Comparison of ENCODE assay signal across 8 cellular contexts in genomic region chr17:19648475-19649406, GRCh38. TPM values are rescaled to one million over a fixed set of nuclear protein-coding genes. Genes with fewer than 3 reads are reported as not detected.
DNase-seq lines count a peak whose midpoint lies in the region; ATAC-seq and TF ChIP-seq lines count a peak whose summit lies in the region.

Gene ALDH3A2 (plus strand): TSS chr17:19648751. CDS start chr17:19648972, 221 bp downstream.

- H3K27me3 ChIP-seq in gastroesophageal sphincter, result no peaks in the 10 kb centered on the region

- H3K36me3 ChIP-seq in gastroesophageal sphincter, result peaks cover 0 to 9% of the 10 kb centered on the region in 2 donors

- WGBS in gastroesophageal sphincter (ENCODE audit: low coverage in 1 of 2), 2 donors, result 0% methylated on average over 9 to 29 of the region's 73 CpGs

- peak; percentile 92 to 96 for TF ChIP-seq POLR2A in gastroesophageal sphincter (IDR thresholded peaks at IDR 0.05)

- H3K27ac ChIP-seq in gastroesophageal sphincter, result peak within 1 kb of the TSS; percentile 95 to 97 (median 96)

- ATAC-seq in HG02571 (IDR thresholded peaks at IDR 0.05; ENCODE audit: unreplicated experiment) (peak; percentile 92), SK-N-SH treated with all-trans-retinoic acid at 6 μM for 48 hours (peak; percentile 96), gastroesophageal sphincter (peak; percentile 99)

- DNase-seq in GM10266 (ENCODE audit: extremely low spot score), result peak; percentile 99
- peak; percentile 89 for DNase-seq in NCI-H1048 (lab: John Stamatoyannopoulos, UW)
- peak; percentile 97 for DNase-seq in activated naive CD4-positive, alpha-beta T cell treated with anti-CD3 and anti-CD28 coated beads, Interleukin-2, amount 50 U/mL, for 16 hours
- DNase-seq in non-pigmented ciliary epithelial cell (ENCODE audit: low read depth), result peak; percentile 50
- peak; percentile 98 for DNase-seq in superior temporal gyrus (ENCODE audit: extremely low spot score)

- no peaks in the 10 kb centered on the region for H3K9me3 ChIP-seq in gastroesophageal sphincter

- peak within 1 kb of the TSS; percentile 68 to 73 for H3K4me3 ChIP-seq in gastroesophageal sphincter

- peaks cover 9 to 67% (median 23%) of the 10 kb centered on the region in 3 donors for H3K4me1 ChIP-seq in gastroesophageal sphincter

- TF ChIP-seq EP300 in gastroesophageal sphincter (IDR thresholded peaks at IDR 0.05), result no peak

- TF ChIP-seq CTCF in GM10266 (IDR thresholded peaks at IDR 0.05; ENCODE audit: control insufficient read depth, insufficient read depth, low read depth, missing control alignments) (peak; percentile 17), gastroesophageal sphincter (IDR thresholded peaks at IDR 0.05) (peak in 3 of 4 experiments; percentile 32 to 50 (median 40))

TF ChIP-seq in SK-N-SH treated with all-trans-retinoic acid at 6 μM for 48 hours, 23 proteins besides CTCF, POLR2A, EP300 and RAD21:
- TF ChIP-seq, protein P1, sequence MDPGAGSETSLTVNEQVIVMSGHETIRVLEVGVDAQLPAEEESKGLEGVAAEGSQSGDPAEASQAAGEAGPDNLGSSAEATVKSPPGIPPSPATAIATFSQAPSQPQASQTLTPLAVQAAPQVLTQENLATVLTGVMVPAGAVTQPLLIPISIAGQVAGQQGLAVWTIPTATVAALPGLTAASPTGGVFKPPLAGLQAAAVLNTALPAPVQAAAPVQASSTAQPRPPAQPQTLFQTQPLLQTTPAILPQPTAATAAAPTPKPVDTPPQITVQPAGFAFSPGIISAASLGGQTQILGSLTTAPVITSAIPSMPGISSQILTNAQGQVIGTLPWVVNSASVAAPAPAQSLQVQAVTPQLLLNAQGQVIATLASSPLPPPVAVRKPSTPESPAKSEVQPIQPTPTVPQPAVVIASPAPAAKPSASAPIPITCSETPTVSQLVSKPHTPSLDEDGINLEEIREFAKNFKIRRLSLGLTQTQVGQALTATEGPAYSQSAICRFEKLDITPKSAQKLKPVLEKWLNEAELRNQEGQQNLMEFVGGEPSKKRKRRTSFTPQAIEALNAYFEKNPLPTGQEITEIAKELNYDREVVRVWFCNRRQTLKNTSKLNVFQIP (CRISPR knock-in tag; IDR thresholded peaks at IDR 0.05; ENCODE audit: borderline replicate concordance, low read depth), result no peak
- no peak for TF ChIP-seq SNAI2 (CRISPR knock-in tag; IDR thresholded peaks at IDR 0.05)
- TF ChIP-seq ARNTL (CRISPR knock-in tag; IDR thresholded peaks at IDR 0.05; ENCODE audit: borderline replicate concordance, low read depth), result no peak
- no peak for TF ChIP-seq ESRRG (CRISPR knock-in tag; IDR thresholded peaks at IDR 0.05)
- TF ChIP-seq ZNF8 (CRISPR knock-in tag; IDR thresholded peaks at IDR 0.05), result no peak
- TF ChIP-seq TSHZ2 (CRISPR knock-in tag; IDR thresholded peaks at IDR 0.05), result 0 out of 2 replicates have a peak, but pooled peaks have one; percentile 48
- no peak for TF ChIP-seq ZC3H10 (CRISPR knock-in tag; IDR thresholded peaks at IDR 0.05)
- TF ChIP-seq ZFP30 (CRISPR knock-in tag; IDR thresholded peaks at IDR 0.05), result no peak
- 0 out of 2 replicates have a peak, but pooled peaks have one; percentile 62 for TF ChIP-seq ZFP3 (CRISPR knock-in tag; IDR thresholded peaks at IDR 0.05)
- TF ChIP-seq, protein P2, sequence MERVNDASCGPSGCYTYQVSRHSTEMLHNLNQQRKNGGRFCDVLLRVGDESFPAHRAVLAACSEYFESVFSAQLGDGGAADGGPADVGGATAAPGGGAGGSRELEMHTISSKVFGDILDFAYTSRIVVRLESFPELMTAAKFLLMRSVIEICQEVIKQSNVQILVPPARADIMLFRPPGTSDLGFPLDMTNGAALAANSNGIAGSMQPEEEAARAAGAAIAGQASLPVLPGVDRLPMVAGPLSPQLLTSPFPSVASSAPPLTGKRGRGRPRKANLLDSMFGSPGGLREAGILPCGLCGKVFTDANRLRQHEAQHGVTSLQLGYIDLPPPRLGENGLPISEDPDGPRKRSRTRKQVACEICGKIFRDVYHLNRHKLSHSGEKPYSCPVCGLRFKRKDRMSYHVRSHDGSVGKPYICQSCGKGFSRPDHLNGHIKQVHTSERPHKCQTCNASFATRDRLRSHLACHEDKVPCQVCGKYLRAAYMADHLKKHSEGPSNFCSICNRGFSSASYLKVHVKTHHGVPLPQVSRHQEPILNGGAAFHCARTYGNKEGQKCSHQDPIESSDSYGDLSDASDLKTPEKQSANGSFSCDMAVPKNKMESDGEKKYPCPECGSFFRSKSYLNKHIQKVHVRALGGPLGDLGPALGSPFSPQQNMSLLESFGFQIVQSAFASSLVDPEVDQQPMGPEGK (CRISPR knock-in tag; IDR thresholded peaks at IDR 0.05; ENCODE audit: borderline replicate concordance), result 0 out of 2 replicates have a peak, but pooled peaks have one; percentile 39
- TF ChIP-seq CSDC2 (CRISPR knock-in tag; IDR thresholded peaks at IDR 0.05), result 0 out of 2 replicates have a peak, but pooled peaks have one; percentile 15
- 0 out of 2 replicates have a peak, but pooled peaks have one; percentile 11 for TF ChIP-seq GLIS3 (CRISPR knock-in tag; IDR thresholded peaks at IDR 0.05)
- no peak for TF ChIP-seq BACH2 (CRISPR knock-in tag; IDR thresholded peaks at IDR 0.05; ENCODE audit: borderline replicate concordance)
- TF ChIP-seq TOX (CRISPR knock-in tag; IDR thresholded peaks at IDR 0.05; ENCODE audit: borderline replicate concordance), result no peak
- TF ChIP-seq OSR1 (CRISPR knock-in tag; IDR thresholded peaks at IDR 0.05), result no peak

RNA-seq across cellular contexts. Expression of gene ALDH3A2, which starts in this region (rescaled TPM):
- 100 to 1,000 TPM in 3 of 4 donors, 10 to 100 TPM in 1; 61.9 to 162 (median 124) TPM for total RNA-seq in gastroesophageal sphincter

Comparison
In these comparisons a context has a peak if more than half of its experiments do, and no peak if none do; other contexts are left out.
1. Peak in every context shown above with its lines: DNase-seq, ATAC-seq, H3K4me3 ChIP-seq and H3K27ac ChIP-seq.